ENCODE assay signal across 8 cellular contexts in the genomic region with DNA sequence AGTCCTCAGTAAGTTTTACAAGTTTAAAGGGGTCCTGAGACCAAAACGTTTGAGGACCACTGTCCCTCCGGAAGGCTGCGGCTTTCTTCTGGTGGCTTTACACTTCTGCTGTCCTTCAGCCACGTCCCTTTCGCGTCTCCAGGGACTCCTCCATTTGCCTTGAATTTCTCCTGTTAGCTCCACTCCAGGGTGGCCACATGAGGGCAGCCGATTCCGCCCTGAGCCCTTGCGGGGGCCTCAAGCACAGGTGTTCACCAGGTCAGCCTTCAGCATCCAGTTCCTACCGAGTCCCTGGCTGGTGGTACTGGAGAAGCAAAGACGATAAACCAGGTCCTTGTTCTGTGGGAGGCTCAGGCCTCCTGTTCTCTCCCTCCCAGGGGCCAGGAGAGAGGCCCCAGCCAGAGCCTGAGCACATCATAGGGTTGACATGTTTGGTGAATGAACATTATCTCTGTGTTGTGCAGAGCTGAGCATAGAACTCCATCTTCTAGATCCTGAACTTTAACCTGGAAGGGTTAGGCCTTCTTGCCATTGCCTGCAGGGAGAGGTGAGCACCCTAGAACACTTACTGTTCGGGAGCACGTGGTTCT. TPM values are rescaled to one million over a fixed set of nuclear protein-coding genes. Genes with fewer than 3 reads are reported as not detected.
A peak's percentile ranks its signal among the peaks of the same experiment; 100 is the strongest.
DNase-seq lines count a peak whose midpoint lies in the region; ATAC-seq, FAIRE-seq and TF ChIP-seq lines count a peak whose summit lies in the region.

No MANE protein-coding gene starts in this region.

- ATAC-seq in HG03565 (IDR thresholded peaks at IDR 0.05; ENCODE audit: unreplicated experiment) (peak; percentile 29), mucosa of descending colon (peak; percentile 92), thoracic aorta (ENCODE audit: insufficient number of reproducible peaks, low FRiP score, low read depth) (no peak)

- intact Hi-C loops in mucosa of descending colon (cut with DNase I, micrococcal nuclease) = no loop called here

- H3K9me3 ChIP-seq in endodermal cell (ENCODE audit: control insufficient read depth, low read length) = no peaks in the 10 kb centered on the region
- no peaks in the 10 kb centered on the region for H3K9me3 ChIP-seq in mucosa of descending colon
- H3K9me3 ChIP-seq in thoracic aorta = no peaks in the 10 kb centered on the region

- H3K27ac Mint-ChIP-seq in endodermal cell = no peak overlapping the region

- H3K27me3 ChIP-seq in endodermal cell (ENCODE audit: control insufficient read depth, insufficient read depth, low read length, poor library complexity, severe bottlenecking) = no peaks in the 10 kb centered on the region
- H3K27me3 ChIP-seq in thoracic aorta (replicated peaks; ENCODE audit: insufficient read depth) = no peaks in the 10 kb centered on the region

- no peaks in the 10 kb centered on the region for H3K9me3 Mint-ChIP-seq in endodermal cell

- H3K4me1 ChIP-seq in endodermal cell (ENCODE audit: control insufficient read depth, insufficient read depth, low read length) (no peaks in the 10 kb centered on the region), mucosa of descending colon (ENCODE audit: low read depth) (peaks cover 4% of the 10 kb centered on the region), thoracic aorta (ENCODE audit: control insufficient read depth in 1 of 2, low read depth in 2 of 2) (no peaks in the 10 kb centered on the region)

- H3K36me3 ChIP-seq in endodermal cell (ENCODE audit: control insufficient read depth, insufficient read depth, low read length) (no peaks in the 10 kb centered on the region), mucosa of descending colon (ENCODE audit: low read depth) (no peaks in the 10 kb centered on the region), thoracic aorta (peaks cover 9% of the 10 kb centered on the region)

- H3K9ac ChIP-seq in endodermal cell (ENCODE audit: extremely low read depth, low read length, poor library complexity, severe bottlenecking) = no peak overlapping the region

- peak; percentile 18; the same call in 1 of the 2 replicates for TF ChIP-seq CTCF in 22Rv1 (IDR thresholded peaks at IDR 0.05)
- peak; percentile 88 for TF ChIP-seq CTCF in endodermal cell (conservative IDR thresholded peaks at IDR 0.05)
- peak; percentile 53 for TF ChIP-seq CTCF in mucosa of descending colon (IDR thresholded peaks at IDR 0.05)
- TF ChIP-seq CTCF in thoracic aorta (IDR thresholded peaks at IDR 0.05) = peak; percentile 40

- peak; percentile 94 for FAIRE-seq in GM18507 (lab: Jason Lieb, UNC)

- peaks cover 3% of the 10 kb centered on the region for H3K36me3 Mint-ChIP-seq in endodermal cell (ENCODE audit: low read depth)

- 56 to 59% methylated on average over 6 to 13 of the region's 13 CpGs for WGBS in endodermal cell (ENCODE audit: insufficient coverage in 1 of 2, insufficient read length in 1 of 2), 2 experiments

- no peak overlapping the region for H3K4me3 Mint-ChIP-seq in endodermal cell

- H3K4me3 ChIP-seq in endodermal cell (ENCODE audit: low read length) (no peak overlapping the region), mucosa of descending colon (no peak overlapping the region), thoracic aorta (no peak overlapping the region)

- H3K4me1 Mint-ChIP-seq in endodermal cell = no peaks in the 10 kb centered on the region

- no peaks in the 10 kb centered on the region for H3K27me3 Mint-ChIP-seq in endodermal cell (ENCODE audit: insufficient read depth)

- no peak overlapping the region for H3K27ac ChIP-seq in 22Rv1
- no peak overlapping the region for H3K27ac ChIP-seq in endodermal cell (ENCODE audit: low read depth, low read length)
- H3K27ac ChIP-seq in thoracic aorta = no peak overlapping the region

- DNase-seq in GM18507 (ENCODE audit: extremely low spot score, insufficient read length, low read depth) (peak; percentile 62), endodermal cell (peak; percentile 92), mucosa of descending colon (peak; percentile 66 to 82 (median 76)), thoracic aorta (ENCODE audit: low spot score) (no peak), AG08395 (ENCODE audit: low spot score) (no peak)
- peak; percentile 36 to 37 for DNase-seq in activated CD4-positive, alpha-beta T cell treated with anti-CD3 and anti-CD28 coated beads for 4 hours

RNA-seq across cellular contexts. Expression of a gene that starts 27.4 kb away (rescaled TPM):
- 10 to 100 TPM in 1 of 2 donors, 1 to 10 TPM in 1; 6.6 to 14.9 TPM for total RNA-seq in endodermal cell
- polyA plus RNA-seq in endodermal cell (2013, experiment 1 of 2) = 13.1 TPM
- polyA plus RNA-seq in endodermal cell (2013, experiment 2 of 2) = 10.1 TPM
- total RNA-seq in mucosa of descending colon = 10 to 100 TPM; 47.3 to 77.9 (median 67.1) TPM
- total RNA-seq in thoracic aorta = 10 to 100 TPM; 15.2 to 25.6 TPM

RNA-seq across cellular contexts. Expression of a gene that starts 42.3 kb away (rescaled TPM):
- total RNA-seq in endodermal cell (10 to 100 TPM; 21.5 to 25.2 TPM), mucosa of descending colon (10 to 100 TPM; 20.3 to 30.7 (median 24.1) TPM), thoracic aorta (10 to 100 TPM; 22.2 to 52.1 TPM)
- 11.4 TPM for polyA plus RNA-seq in endodermal cell (2013, experiment 1 of 2)
- 10.1 TPM for polyA plus RNA-seq in endodermal cell (2013, experiment 2 of 2)

Comparison
In these comparisons a context has a peak if more than half of its experiments do, and no peak if none do; other contexts are left out.
1. CTCF ChIP-seq: peak in every context shown above with its lines; median percentile 88 in endodermal cell; 53 in mucosa of descending colon; 40 in thoracic aorta; 18 in 22Rv1.
2. DNase-seq: peak in GM18507 (single experiment), activated CD4-positive, alpha-beta T cell treated with anti-CD3 and anti-CD28 coated beads for 4 hours (2 of 2), endodermal cell (single experiment) and mucosa of descending colon (3 of 3); none in thoracic aorta (single experiment) and AG08395 (single experiment).